Comparison of ENCODE assay signal across 20 cellular contexts in genomic region chr20:20414640-20415274, GRCh38. TPM values are rescaled to one million over a fixed set of nuclear protein-coding genes. Genes with fewer than 3 reads are reported as not detected.
"Had no signal": no experiment of that assay in that cellular context is flagged by ENCODE, and none has a peak within 500 bp of the region (broad histone marks: within the 10 kb centered on the region; RNA-seq: fewer than 3 reads in every experiment).

No MANE protein-coding gene starts in this region.

- H3K9me3 Mint-ChIP-seq: activated CD8-positive, alpha-beta T cell treated with anti-CD3 and anti-CD28 coated beads for 36 hours; activated naive CD4-positive, alpha-beta T cell treated with anti-CD3 and anti-CD28 coated beads, Interleukin-2, amount 10 ng/mL, durations not matched to agents 7 days and 5 days; naive B cell; stimulated activated effector memory CD8-positive, alpha-beta T cell treated with anti-CD3 and anti-CD28 coated beads, Interleukin-12 subunit alpha, Interleukin-12 subunit beta, amount 100 ng/mL, for 72 hours; T-cell had no signal

- H3K9me3 ChIP-seq: esophagus muscularis mucosa, neutrophil, tibial nerve, uterus had no signal

- DNase-seq: activated CD8-positive, alpha-beta T cell treated with anti-CD3 and anti-CD28 coated beads for 36 hours; activated naive CD4-positive, alpha-beta T cell treated with anti-CD3 and anti-CD28 coated beads, Interleukin-2, amount 10 ng/mL, durations not matched to agents 7 days and 5 days; central memory CD4-positive, alpha-beta T cell; naive B cell; stimulated activated CD4-positive, alpha-beta T cell treated with anti-CD3 and anti-CD28 coated beads, Interleukin-12 subunit alpha, Interleukin-12 subunit beta, amount 100 ng/mL, for 4 hours; stimulated activated CD4-positive, alpha-beta T cell treated with anti-CD3 and anti-CD28 coated beads, Interleukin-2, amount 100 ng/mL, for 24 hours; T-cell; T-helper 9 cell; uterus had no signal

- H3K4me3 Mint-ChIP-seq: activated CD8-positive, alpha-beta T cell treated with anti-CD3 and anti-CD28 coated beads for 36 hours; activated naive CD4-positive, alpha-beta T cell treated with anti-CD3 and anti-CD28 coated beads, Interleukin-2, amount 10 ng/mL, durations not matched to agents 7 days and 5 days; naive B cell; stimulated activated effector memory CD8-positive, alpha-beta T cell treated with anti-CD3 and anti-CD28 coated beads, Interleukin-12 subunit alpha, Interleukin-12 subunit beta, amount 100 ng/mL, for 72 hours; T-cell had no signal

- H3K27me3 Mint-ChIP-seq: activated CD8-positive, alpha-beta T cell treated with anti-CD3 and anti-CD28 coated beads for 36 hours; activated naive CD4-positive, alpha-beta T cell treated with anti-CD3 and anti-CD28 coated beads, Interleukin-2, amount 10 ng/mL, durations not matched to agents 7 days and 5 days; naive B cell; T-cell had no signal

- H3K36me3 ChIP-seq: uterus had no signal

- ATAC-seq: activated CD8-positive, alpha-beta T cell treated with anti-CD3 and anti-CD28 coated beads for 36 hours; left lobe of liver; stimulated activated effector memory CD8-positive, alpha-beta T cell treated with anti-CD3 and anti-CD28 coated beads, Interleukin-12 subunit alpha, Interleukin-12 subunit beta, amount 100 ng/mL, for 72 hours; T-cell had no signal

- H3K4me1 ChIP-seq: esophagus muscularis mucosa, uterus had no signal

- H3K36me3 Mint-ChIP-seq: activated naive CD4-positive, alpha-beta T cell treated with anti-CD3 and anti-CD28 coated beads, Interleukin-2, amount 10 ng/mL, durations not matched to agents 7 days and 5 days had no signal

- H2AFZ ChIP-seq: hepatocyte had no signal

- H3K79me2 ChIP-seq: hepatocyte had no signal

- H3K4me3 ChIP-seq: coronary artery, esophagus muscularis mucosa, hepatocyte, tibial nerve, uterus had no signal

- H3K4me1 Mint-ChIP-seq: activated naive CD4-positive, alpha-beta T cell treated with anti-CD3 and anti-CD28 coated beads, Interleukin-2, amount 10 ng/mL, durations not matched to agents 7 days and 5 days had no signal

- H3K4me2 ChIP-seq: hepatocyte had no signal

- H3K27me3 ChIP-seq: esophagus muscularis mucosa, hepatocyte, neutrophil, tibial nerve, uterus had no signal

- H3K27ac Mint-ChIP-seq: activated CD8-positive, alpha-beta T cell treated with anti-CD3 and anti-CD28 coated beads for 36 hours; activated naive CD4-positive, alpha-beta T cell treated with anti-CD3 and anti-CD28 coated beads, Interleukin-2, amount 10 ng/mL, durations not matched to agents 7 days and 5 days; stimulated activated effector memory CD8-positive, alpha-beta T cell treated with anti-CD3 and anti-CD28 coated beads, Interleukin-12 subunit alpha, Interleukin-12 subunit beta, amount 100 ng/mL, for 72 hours; T-cell had no signal

- H3K27ac ChIP-seq: coronary artery, esophagus muscularis mucosa, hepatocyte, neutrophil, tibial nerve, uterus had no signal

RNA-seq across cellular contexts. Expression of gene INSM1, which starts 46.9 kb away (rescaled TPM):
- total RNA-seq: esophagus muscularis mucosa, left lobe of liver, lung microvascular endothelial cell, mononuclear cell, renal cortical epithelial cell, T-cell, tibial nerve, uterus had no signal
- polyA plus RNA-seq: keratinocyte had no signal
